16 cellular contexts compared by ENCODE assay signal in the genomic region with DNA sequence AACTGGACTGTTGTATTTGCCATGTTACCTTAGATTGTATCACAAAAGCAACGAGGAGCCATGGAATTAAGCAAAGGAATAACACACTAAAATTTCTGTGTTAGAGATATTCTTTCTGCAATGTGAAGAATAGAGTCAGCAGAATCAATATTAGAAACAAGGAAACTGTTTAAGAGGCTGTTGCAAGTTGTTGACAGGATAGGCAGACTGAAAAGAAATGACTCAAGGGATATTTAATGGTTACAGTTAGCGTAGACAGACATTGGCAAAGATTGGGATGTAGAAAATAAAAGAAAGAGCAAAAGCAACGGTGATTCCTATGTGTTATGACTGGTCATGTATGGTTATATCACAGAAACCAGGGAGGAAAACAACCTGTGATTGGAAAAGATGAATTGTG.
DNase-seq lines count a peak whose midpoint lies in the region; TF ChIP-seq lines count a peak whose summit lies in the region.
"Had no signal": no experiment of that assay in that cellular context is flagged by ENCODE, and none has a peak within 500 bp of the region (broad histone marks: within the 10 kb centered on the region; RNA-seq: fewer than 3 reads in every experiment).

No MANE protein-coding gene starts in this region.

- BruUV-seq in Caco-2 (replicated peaks; lab: Mats Ljungman, UMichigan) = no TSS peak

- H3K79me2 ChIP-seq in MM.1S (ENCODE audit: low read length) = no peaks in the 10 kb centered on the region

- WGBS in adrenal gland, 4 donors = 33 to 59% (median 56%) methylated on average over 3 of the region's 3 CpGs

- H3K4me3 ChIP-seq in Caco-2 (ENCODE audit: low read depth, low read length) = no peak overlapping the region
- 0 out of 2 replicates have a peak overlapping the region, but pooled peaks have one; percentile 1 for H3K4me3 ChIP-seq in MM.1S (ENCODE audit: low read length)
- H3K4me3 ChIP-seq in adrenal gland = no peak overlapping the region
- no peak overlapping the region for H3K4me3 ChIP-seq in ascending aorta
- H3K4me3 ChIP-seq: BLaER1, GM12878, HAP-1 had no signal

- no peaks in the 10 kb centered on the region for H3K9me2 ChIP-seq in MM.1S (replicated peaks; ENCODE audit: insufficient read depth, low read length)

- CTCF ChIA-PET in Caco-2 (lab: Charles Lee) = no interaction called here

- peak overlapping the region; percentile 72 for H3K4me2 ChIP-seq in MM.1S (ENCODE audit: low read depth, low read length)
- H3K4me2 ChIP-seq: BLaER1 had no signal

- POLR2A ChIA-PET in Caco-2 (lab: Charles Lee) = no interaction called here

- peaks cover 25% of the 10 kb centered on the region for H3F3A ChIP-seq in MM.1S (ENCODE audit: insufficient read depth, low read length)

- H3K27ac Mint-ChIP-seq in Caco-2 (ENCODE audit: unreplicated experiment) (peak overlapping the region; percentile 19), progenitor cell of endocrine pancreas (no peak overlapping the region)
- peak overlapping the region; percentile 75 for H3K27ac Mint-ChIP-seq in dendritic cell treated with granulocyte-macrophage colony-stimulating factor and Interleukin-4, amounts not matched to agents 40 ng/mL and 50 ng/mL, for 4 days
- H3K27ac Mint-ChIP-seq: CD8-positive, alpha-beta memory T cell; HFFc6 had no signal

- intact Hi-C loops in Caco-2 (cut with micrococcal nuclease; ENCODE audit: unreplicated experiment) = no loop called here
- intact Hi-C loops in dendritic cell treated with granulocyte-macrophage colony-stimulating factor and Interleukin-4, amounts not matched to agents 40 ng/mL and 50 ng/mL, for 4 days (cut with micrococcal nuclease) = no loop called here
- intact Hi-C loops in adrenal gland (cut with DNase I) = no loop called here
- intact Hi-C loops in ascending aorta (cut with DNase I) = no loop called here

- no peak for DNase-seq in Caco-2
- DNase-seq in MM.1S = no peak
- peak; percentile 18 for DNase-seq in medulla oblongata (ENCODE audit: extremely low spot score)
- DNase-seq in adrenal gland = no peak
- DNase-seq in NCI-H2196 treated with DMSO at 0.1 percent for 48 hours (lab: John Stamatoyannopoulos, UW; ENCODE audit: unreplicated experiment) = no peak
- DNase-seq in progenitor cell of endocrine pancreas (ENCODE audit: low spot score, unreplicated experiment) = no peak
- DNase-seq in ascending aorta (ENCODE audit: low spot score in 2 of 2) = no peak
- DNase-seq: 8988T; AML-193; CD8-positive, alpha-beta memory T cell; DMS 273 treated with DMSO at 0.1 percent for 48 hours; HFFc6 had no signal

- no peaks in the 10 kb centered on the region for H3K9me3 ChIP-seq in Caco-2
- H3K9me3 ChIP-seq in MM.1S (replicated peaks; ENCODE audit: insufficient read depth, low read length) = no peaks in the 10 kb centered on the region
- no peaks in the 10 kb centered on the region for H3K9me3 ChIP-seq in adrenal gland (replicated peaks in 1 of 3)
- no peaks in the 10 kb centered on the region for H3K9me3 ChIP-seq in ascending aorta
- H3K9me3 ChIP-seq: BLaER1, HAP-1 had no signal

- TF ChIP-seq CTCF in Caco-2 (IDR thresholded peaks at IDR 0.05; ENCODE audit: insufficient read depth in 1 of 2, low read depth in 1 of 2, low read length in 1 of 2, severe bottlenecking in 1 of 2, unreplicated experiment in 1 of 2) (no peak), MM.1S (IDR thresholded peaks at IDR 0.05; ENCODE audit: low read length) (no peak), adrenal gland (IDR thresholded peaks at IDR 0.05) (no peak), progenitor cell of endocrine pancreas (IDR thresholded peaks at IDR 0.05; ENCODE audit: unreplicated experiment) (no peak), ascending aorta (IDR thresholded peaks at IDR 0.05) (no peak)

- H3K27ac ChIP-seq in MM.1S (ENCODE audit: low read length) (peak overlapping the region; percentile 75; the same call in 1 of the 2 replicates), adrenal gland (no peak overlapping the region), ascending aorta (no peak overlapping the region)
- H3K27ac ChIP-seq: BLaER1 had no signal

- H3K4me1 Mint-ChIP-seq in Caco-2 (ENCODE audit: low read depth, unreplicated experiment) (no peaks in the 10 kb centered on the region), progenitor cell of endocrine pancreas (ENCODE audit: low read depth) (no peaks in the 10 kb centered on the region)
- peaks cover 23% of the 10 kb centered on the region for H3K4me1 Mint-ChIP-seq in dendritic cell treated with granulocyte-macrophage colony-stimulating factor and Interleukin-4, amounts not matched to agents 40 ng/mL and 50 ng/mL, for 4 days (ENCODE audit: low read depth)
- H3K4me1 Mint-ChIP-seq: CD8-positive, alpha-beta memory T cell had no signal

- H3K36me3 ChIP-seq in Caco-2 (ENCODE audit: control insufficient read depth, insufficient read depth, low read length) = no peaks in the 10 kb centered on the region
- H3K36me3 ChIP-seq in MM.1S (replicated peaks; ENCODE audit: insufficient read depth, low read length) = no peaks in the 10 kb centered on the region
- no peaks in the 10 kb centered on the region for H3K36me3 ChIP-seq in adrenal gland (replicated peaks in 1 of 2)
- no peaks in the 10 kb centered on the region for H3K36me3 ChIP-seq in ascending aorta
- H3K36me3 ChIP-seq: BLaER1, HAP-1 had no signal

- H3K4me3 Mint-ChIP-seq in Caco-2 (ENCODE audit: unreplicated experiment) (no peak overlapping the region), progenitor cell of endocrine pancreas (ENCODE audit: low read depth) (no peak overlapping the region)
- no peak overlapping the region for H3K4me3 Mint-ChIP-seq in dendritic cell treated with granulocyte-macrophage colony-stimulating factor and Interleukin-4, amounts not matched to agents 40 ng/mL and 50 ng/mL, for 4 days
- H3K4me3 Mint-ChIP-seq: CD8-positive, alpha-beta memory T cell; HFFc6 had no signal

- H3K9me3 Mint-ChIP-seq in Caco-2 (ENCODE audit: unreplicated experiment) = no peaks in the 10 kb centered on the region
- H3K9me3 Mint-ChIP-seq in dendritic cell treated with granulocyte-macrophage colony-stimulating factor and Interleukin-4, amounts not matched to agents 40 ng/mL and 50 ng/mL, for 4 days = no peaks in the 10 kb centered on the region
- H3K9me3 Mint-ChIP-seq in progenitor cell of endocrine pancreas (ENCODE audit: low read depth) = no peaks in the 10 kb centered on the region

- H3K27me3 Mint-ChIP-seq in Caco-2 (ENCODE audit: insufficient read depth, unreplicated experiment) (no peaks in the 10 kb centered on the region), progenitor cell of endocrine pancreas (no peaks in the 10 kb centered on the region)
- H3K27me3 Mint-ChIP-seq in dendritic cell treated with granulocyte-macrophage colony-stimulating factor and Interleukin-4, amounts not matched to agents 40 ng/mL and 50 ng/mL, for 4 days = peaks cover 3% of the 10 kb centered on the region
- H3K27me3 Mint-ChIP-seq: CD8-positive, alpha-beta memory T cell had no signal

- H3K4me1 ChIP-seq in Caco-2 = no peaks in the 10 kb centered on the region
- H3K4me1 ChIP-seq in MM.1S (ENCODE audit: low read length) = peaks cover 30% of the 10 kb centered on the region
- no peaks in the 10 kb centered on the region for H3K4me1 ChIP-seq in adrenal gland (replicated peaks in 1 of 2)
- no peaks in the 10 kb centered on the region for H3K4me1 ChIP-seq in ascending aorta
- H3K4me1 ChIP-seq: BLaER1, HAP-1 had no signal

- no peak for TF ChIP-seq POLR2A in adrenal gland (IDR thresholded peaks at IDR 0.05)

- H3K9ac ChIP-seq in MM.1S (ENCODE audit: low read length) = no peak overlapping the region
- H3K9ac ChIP-seq: BLaER1 had no signal

- no peak overlapping the region for H2AFZ ChIP-seq in MM.1S (ENCODE audit: low read length)

- H3K27me3 ChIP-seq in Caco-2 (replicated peaks; ENCODE audit: control insufficient read depth, insufficient read depth, low read length) = no peaks in the 10 kb centered on the region
- H3K27me3 ChIP-seq in MM.1S (replicated peaks; ENCODE audit: insufficient read depth, low read length) = no peaks in the 10 kb centered on the region
- no peaks in the 10 kb centered on the region for H3K27me3 ChIP-seq in adrenal gland
- no peaks in the 10 kb centered on the region for H3K27me3 ChIP-seq in ascending aorta
- H3K27me3 ChIP-seq: BLaER1 had no signal

- no peaks in the 10 kb centered on the region for H4K20me1 ChIP-seq in MM.1S (ENCODE audit: insufficient read depth, low read length)
- H4K20me1 ChIP-seq: BLaER1 had no signal

- H3K36me3 Mint-ChIP-seq in Caco-2 (ENCODE audit: insufficient read depth, unreplicated experiment) (no peaks in the 10 kb centered on the region), progenitor cell of endocrine pancreas (ENCODE audit: insufficient read depth) (no peaks in the 10 kb centered on the region)
- no peaks in the 10 kb centered on the region for H3K36me3 Mint-ChIP-seq in dendritic cell treated with granulocyte-macrophage colony-stimulating factor and Interleukin-4, amounts not matched to agents 40 ng/mL and 50 ng/mL, for 4 days (ENCODE audit: low read depth)
- H3K36me3 Mint-ChIP-seq: CD8-positive, alpha-beta memory T cell had no signal
